Comparison of ENCODE assay signal across 8 cellular contexts in genomic region chr2:231297108-231297908, GRCh38.
DNase-seq lines count a peak whose midpoint lies in the region; ATAC-seq, FAIRE-seq and TF ChIP-seq lines count a peak whose summit lies in the region.

No MANE protein-coding gene starts in this region.

- H3K4me2 ChIP-seq in H1 (ENCODE audit: insufficient read depth in 1 of 2, low read depth in 2 of 2, low read length in 2 of 2): no peak overlapping the region

- H3K56ac ChIP-seq in H1 (replicated peaks; ENCODE audit: insufficient read length, low read depth, low read length): no peak overlapping the region

- no peaks in the 10 kb centered on the region for H3K23me2 ChIP-seq in H1 (ENCODE audit: low read depth, low read length)

- H3K27ac Mint-ChIP-seq in Calu3 (ENCODE audit: unreplicated experiment) (no peak overlapping the region), memory B cell (peak overlapping the region; percentile 69)

- H2AFZ ChIP-seq in H1 (ENCODE audit: low read length): no peak overlapping the region

- H3K4me3 ChIP-seq in SJSA1 (no peak overlapping the region), H1 (ENCODE audit: extremely low read depth in 1 of 4, insufficient read depth in 2 of 4, low read depth in 3 of 4, low read length in 4 of 4) (no peak overlapping the region), transverse colon (no peak overlapping the region)

- H3K14ac ChIP-seq in H1 (ENCODE audit: insufficient read length): no peak overlapping the region

- H2BK120ac ChIP-seq in H1 (replicated peaks; ENCODE audit: low read depth, low read length): no peak overlapping the region

- TF ChIP-seq CTCF in Calu3 (IDR thresholded peaks at IDR 0.05; ENCODE audit: unreplicated experiment): peak; percentile 86
- TF ChIP-seq CTCF in H1 (IDR thresholded peaks at IDR 0.05; ENCODE audit: control extremely low read depth in 1 of 3, insufficient read depth in 1 of 3, low read depth in 1 of 3, low read length in 3 of 3): peak; percentile 89 to 96 (median 90)
- TF ChIP-seq CTCF in transverse colon (IDR thresholded peaks at IDR 0.05): peak; percentile 59 to 80 (median 76)

- H2BK20ac ChIP-seq in H1 (ENCODE audit: low read length): no peak overlapping the region

- H3K36me3 ChIP-seq in SJSA1 (no peaks in the 10 kb centered on the region), H1 (ENCODE audit: control insufficient read depth in 2 of 4, insufficient read depth in 4 of 4, low read length in 3 of 4) (0 out of 8 replicates have a peak, but pooled peaks cover 0 to 2% (median 0%) of the 10 kb centered on the region in 4 experiments), transverse colon (no peaks in the 10 kb centered on the region)

- FAIRE-seq in H1 (lab: Jason Lieb, UNC): peak; percentile 58

- no TSS peak for BruUV-seq in Calu3 (replicated peaks; lab: Mats Ljungman, UMichigan)

- H3K4ac ChIP-seq in H1 (replicated peaks; ENCODE audit: insufficient read length, low read depth, low read length): no peak overlapping the region

- H3K27me3 ChIP-seq in SJSA1 (replicated peaks) (no peaks in the 10 kb centered on the region), H1 (replicated peaks in 1 of 4; ENCODE audit: control insufficient read depth in 3 of 4, extremely low read depth in 1 of 4, insufficient read depth in 3 of 4, low read length in 3 of 4) (no peaks in the 10 kb centered on the region), transverse colon (no peaks in the 10 kb centered on the region)

- H4K5ac ChIP-seq in H1 (ENCODE audit: insufficient read length, low read depth, low read length): no peak overlapping the region

- in situ Hi-C loops in transverse colon (cut with MboI; ENCODE audit: low pct_ligation_motif_present in 1 of 4, low pct_unique_long_range_greater_than_20kb in 1 of 4, low sequenced_read_pairs in 3 of 4): no loop called here

- WGBS in H1 (ENCODE audit: extremely low coverage in 1 of 2, insufficient coverage in 1 of 2, insufficient read length in 1 of 2, insufficient replicate concordance in 2 of 2, low coverage in 1 of 2, low lambda C conversion rate in 2 of 2, missing lambda C conversion rate in 1 of 2), 2 experiments: 66% methylated on average over 12 of the region's 12 CpGs; no CpG with 5 or more reads in 1 of the 2 experiments
- 53 to 70% methylated on average over 4 to 12 of the region's 12 CpGs for WGBS in transverse colon (ENCODE audit: low coverage in 1 of 2), 2 donors

- H3K23ac ChIP-seq in H1 (ENCODE audit: insufficient read length): no peak overlapping the region

- H2BK5ac ChIP-seq in H1 (ENCODE audit: low read depth, low read length): no peak overlapping the region

- H3K79me2 ChIP-seq in H1 (ENCODE audit: control insufficient read depth in 1 of 2, insufficient read depth in 2 of 2, low read length in 2 of 2): no peaks in the 10 kb centered on the region

- H3K9me3 Mint-ChIP-seq in Calu3 (ENCODE audit: low read depth, unreplicated experiment): no peaks in the 10 kb centered on the region
- no peaks in the 10 kb centered on the region for H3K9me3 Mint-ChIP-seq in memory B cell

- H3K79me1 ChIP-seq in H1 (ENCODE audit: low read depth, low read length): no peaks in the 10 kb centered on the region

- no peak overlapping the region for H2BK15ac ChIP-seq in H1 (ENCODE audit: low read length)

- no peak overlapping the region for H2BK12ac ChIP-seq in H1 (ENCODE audit: low read depth, low read length)

- no peak overlapping the region for H4K8ac ChIP-seq in H1 (ENCODE audit: extremely low read depth, insufficient read depth, low read length)

- POLR2A ChIA-PET in H1 (lab: Charles Lee; ENCODE audit: partially characterized antibody): interaction anchor here (0.6 to 1.9 kb wide), 5 partner anchors 97 to 167 kb away, joined by 3 to 6 read pairs (median 4); partner anchors contain the start of gene NCL

- H3K36me3 Mint-ChIP-seq in Calu3 (ENCODE audit: insufficient read depth, unreplicated experiment): no peaks in the 10 kb centered on the region
- no peaks in the 10 kb centered on the region for H3K36me3 Mint-ChIP-seq in memory B cell

- H3K27me3 Mint-ChIP-seq in Calu3 (ENCODE audit: unreplicated experiment) (no peaks in the 10 kb centered on the region), memory B cell (no peaks in the 10 kb centered on the region)

- TF ChIP-seq EP300 in H1 (IDR thresholded peaks at IDR 0.05; ENCODE audit: borderline replicate concordance in 1 of 2, low read depth in 2 of 2, low read length in 2 of 2) (no peak), transverse colon (IDR thresholded peaks at IDR 0.05; ENCODE audit: low read depth) (no peak)

- H4K20me1 ChIP-seq in H1 (replicated peaks in 1 of 2; ENCODE audit: control insufficient read depth in 1 of 2, insufficient read depth in 2 of 2, low read length in 2 of 2): no peaks in the 10 kb centered on the region

- no peak overlapping the region for H3K18ac ChIP-seq in H1 (ENCODE audit: extremely low read depth, low read length)

- DNase-seq in Calu3 (peak; percentile 65), GM19240 (ENCODE audit: insufficient read length, low spot score) (peak; percentile 75), HT-29 (ENCODE audit: low spot score) (peak; percentile 61), SJSA1 (ENCODE audit: low read depth in 1 of 2, low spot score in 2 of 2) (peak; percentile 36 to 62), H1 (ENCODE audit: low read depth in 1 of 2, low spot score in 2 of 2) (peak; percentile 31 to 77), memory B cell (ENCODE audit: low spot score in 2 of 2) (peak; percentile 28 to 41), transverse colon (peak; percentile 68)

- ATAC-seq in memory B cell (ENCODE audit: low read depth) (peak; percentile 52), HG02970 (IDR thresholded peaks at IDR 0.05; ENCODE audit: low FRiP score, unreplicated experiment) (no peak)

- no peak overlapping the region for H2AK5ac ChIP-seq in H1 (ENCODE audit: low read depth, low read length)

- intact Hi-C loops in Calu3 (cut with micrococcal nuclease; ENCODE audit: unreplicated experiment) (loop anchor here (2.0 to 5.0 kb wide), 3 partner anchors 70 to 115 kb away; no protein-coding TSS in a partner anchor), transverse colon (cut with DNase I; ENCODE audit: low total_unique reads) (loop anchor here (10.0 kb wide), 1 partner anchor 193 kb away; no protein-coding TSS in a partner anchor)

- TF ChIP-seq RAD21 in H1 (IDR thresholded peaks at IDR 0.05 in 1 of 2, conservative IDR thresholded peaks at IDR 0.05 in 1 of 2; ENCODE audit: low read depth in 2 of 2, low read length in 2 of 2): peak; percentile 84

- H3K4me3 Mint-ChIP-seq in Calu3 (ENCODE audit: low read depth, unreplicated experiment) (no peak overlapping the region), memory B cell (peak overlapping the region; percentile 56)

- H3K9me3 ChIP-seq in SJSA1 (replicated peaks): no peaks in the 10 kb centered on the region
- no peaks in the 10 kb centered on the region for H3K9me3 ChIP-seq in H1 (ENCODE audit: insufficient read depth in 2 of 2, low read depth in 1 of 2, low read length in 1 of 2)
- no peaks in the 10 kb centered on the region for H3K9me3 ChIP-seq in transverse colon

- H3K9ac ChIP-seq in H1 (replicated peaks in 1 of 4; ENCODE audit: extremely low read depth in 1 of 4, low read depth in 3 of 4, low read length in 3 of 4): no peak overlapping the region

- H3K27ac ChIP-seq in SJSA1 (no peak overlapping the region), H1 (ENCODE audit: low read depth, low read length) (no peak overlapping the region), transverse colon (peak overlapping the region in 1 of 4 donors; percentile 24)

- CTCF ChIA-PET in Calu3 (lab: Charles Lee) (interaction anchor here (1.0 to 1.6 kb wide), 5 partner anchors 91 to 154 kb away, joined by 3 to 20 read pairs (median 6); no protein-coding TSS in a partner anchor), H1 (lab: Charles Lee; ENCODE audit: partially characterized antibody) (interaction anchor here (0.7 to 4.9 kb wide), 52 partner anchors 8 to 280 kb away, joined by 3 to 37 read pairs (median 6); partner anchors contain the start of gene B3GNT7)

- no peak for TF ChIP-seq POLR2A in H1 (IDR thresholded peaks at IDR 0.05; ENCODE audit: control extremely low read depth in 1 of 2, low read depth in 2 of 2, low read length in 2 of 2)
- no peak for TF ChIP-seq POLR2A in transverse colon (IDR thresholded peaks at IDR 0.05)

- H3K4me1 Mint-ChIP-seq in Calu3 (ENCODE audit: low read depth, unreplicated experiment) (peaks cover 13% of the 10 kb centered on the region), memory B cell (peaks cover 23% of the 10 kb centered on the region)

- no peak overlapping the region for H4K91ac ChIP-seq in H1 (replicated peaks; ENCODE audit: insufficient read length, low read length)

- H3K4me1 ChIP-seq in SJSA1 (replicated peaks) (peaks cover 15% of the 10 kb centered on the region), H1 (replicated peaks in 1 of 4; ENCODE audit: control insufficient read depth in 3 of 4, insufficient read depth in 4 of 4, low read length in 3 of 4) (peaks cover 0 to 9% (median 3%) of the 10 kb centered on the region in 4 experiments; a peak in 2 of 7 replicates), transverse colon (peaks cover 0 to 30% (median 18%) of the 10 kb centered on the region in 4 donors)

TF ChIP-seq in H1, 55 proteins besides CTCF, POLR2A, EP300 and RAD21:
- TF ChIP-seq RXRA (IDR thresholded peaks at IDR 0.05; ENCODE audit: insufficient read depth, low read depth, low read length) (0 out of 2 replicates have a peak, but pooled peaks have one; percentile 32), GABPA (IDR thresholded peaks at IDR 0.05; ENCODE audit: borderline replicate concordance, insufficient read depth, low read length) (0 out of 2 replicates have a peak, but pooled peaks have one; percentile 2), SIN3A (conservative IDR thresholded peaks at IDR 0.05 in 1 of 2, IDR thresholded peaks at IDR 0.05 in 1 of 2; ENCODE audit: low read depth in 1 of 2, low read length in 2 of 2) (no peak), RBBP5 (IDR thresholded peaks at IDR 0.05; ENCODE audit: borderline replicate concordance, low read depth, low read length) (no peak), CHD2 (IDR thresholded peaks at IDR 0.05; ENCODE audit: low read length) (0 out of 2 replicates have a peak, but pooled peaks have one; percentile 7)
